ENCODE assay signal across 1 cellular context in the genomic region with DNA sequence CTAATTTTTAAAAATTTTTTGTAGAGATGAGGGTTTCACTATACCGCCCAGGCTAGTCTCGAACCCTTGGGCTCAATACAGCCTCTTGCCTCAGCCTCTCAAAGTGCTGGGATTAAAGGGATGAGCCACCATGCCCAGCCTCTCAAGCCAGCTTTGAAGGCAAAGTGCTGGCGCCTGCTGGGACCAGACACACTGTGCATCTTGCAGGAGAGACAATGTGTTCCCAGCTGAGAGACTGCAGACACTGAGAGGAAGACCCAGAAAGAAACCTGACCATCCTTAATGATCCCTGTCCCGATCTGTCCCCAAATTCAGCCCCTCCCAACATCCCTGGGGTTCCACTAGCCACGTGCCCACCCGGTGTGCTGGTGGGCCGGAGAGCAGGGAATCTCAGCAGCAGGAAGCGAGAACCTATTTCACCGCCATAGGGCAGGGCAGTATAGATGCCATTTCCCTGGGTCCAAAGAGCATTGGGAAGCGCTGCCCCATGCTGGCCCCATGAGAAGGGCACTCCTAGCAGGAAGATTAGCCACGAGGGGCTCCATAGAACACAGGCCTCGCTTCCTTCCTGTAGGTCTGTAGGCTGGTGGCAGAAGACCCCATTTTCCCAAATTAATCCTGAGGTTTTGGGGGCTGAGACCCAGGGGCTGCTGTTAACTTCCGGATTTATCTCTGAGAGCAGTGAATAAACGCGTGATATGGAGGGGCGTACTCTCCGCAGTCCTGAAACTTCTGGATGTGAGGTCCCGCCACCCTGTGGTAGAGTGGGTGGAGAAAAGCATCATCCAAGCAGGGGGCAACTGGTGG.
TF ChIP-seq lines count a peak whose summit lies in the region.

No MANE protein-coding gene starts in this region.

TF ChIP-seq in IMR-90, 13 proteins besides CTCF, POLR2A, EP300 and RAD21:
- TF ChIP-seq CHD1 (IDR thresholded peaks at IDR 0.05; ENCODE audit: low read depth, low read length) (no peak), MAFK (IDR thresholded peaks at IDR 0.05; ENCODE audit: low read depth, low read length) (no peak), NFE2L2 (IDR thresholded peaks at IDR 0.05; ENCODE audit: low read depth, low read length) (no peak), MXI1 (IDR thresholded peaks at IDR 0.05; ENCODE audit: borderline replicate concordance, low read depth, low read length) (peak; percentile 40; the same call in 1 of the 2 replicates)
